In the genomic region with DNA sequence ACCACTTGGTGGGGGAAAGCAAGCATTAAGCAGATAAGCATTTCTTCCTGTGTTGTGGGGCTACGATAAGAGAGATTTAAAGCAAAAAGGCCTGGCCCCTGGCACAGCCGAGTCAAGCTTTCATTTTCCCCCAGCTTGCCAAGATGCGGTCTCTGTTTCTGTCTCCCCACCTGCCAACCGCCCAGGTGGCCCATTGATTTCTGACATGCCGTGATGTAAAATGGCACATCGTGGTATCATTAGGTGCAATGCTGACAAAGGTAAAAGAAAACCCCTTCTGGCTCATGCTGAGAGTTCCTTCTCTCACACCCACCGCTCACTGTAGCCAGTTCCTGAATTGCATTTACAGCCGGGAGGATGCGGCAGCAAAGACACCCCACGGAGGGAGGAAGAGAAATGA, we compare ENCODE assay signal across 11 cellular contexts.
DNase-seq lines count a peak whose midpoint lies in the region; ATAC-seq and TF ChIP-seq lines count a peak whose summit lies in the region.
"Had no signal": no experiment of that assay in that cellular context is flagged by ENCODE, and none has a peak within 500 bp of the region (broad histone marks: within the 10 kb centered on the region; RNA-seq: fewer than 3 reads in every experiment).

No MANE protein-coding gene starts in this region.

- TF ChIP-seq CTCF in endodermal cell (conservative IDR thresholded peaks at IDR 0.05) = no peak
- no peak for TF ChIP-seq CTCF in thoracic aorta (IDR thresholded peaks at IDR 0.05)

- H3K9ac ChIP-seq in endodermal cell (ENCODE audit: extremely low read depth, low read length, poor library complexity, severe bottlenecking) = no peak overlapping the region
- H3K9ac ChIP-seq in Karpas-422 (ENCODE audit: low read length) = no peak overlapping the region

- H3K4me1 ChIP-seq in endodermal cell (ENCODE audit: control insufficient read depth, insufficient read depth, low read length) (peaks cover 34% of the 10 kb centered on the region), thoracic aorta (ENCODE audit: control insufficient read depth in 1 of 2, low read depth in 2 of 2) (peaks cover 4 to 5% of the 10 kb centered on the region in 2 donors), Karpas-422 (ENCODE audit: low read length) (no peaks in the 10 kb centered on the region)

- no peak overlapping the region for H3K4me2 ChIP-seq in Karpas-422 (ENCODE audit: low read depth, low read length, poor library complexity, severe bottlenecking)

- H3K27ac Mint-ChIP-seq in activated naive CD4-positive, alpha-beta T cell treated with anti-CD3 and anti-CD28 coated beads, Interleukin-2, amount 10 ng/mL, durations not matched to agents 7 days and 5 days = no peak overlapping the region
- H3K27ac Mint-ChIP-seq in endodermal cell = peak overlapping the region; percentile 83
- H3K27ac Mint-ChIP-seq: IgD-negative memory B cell had no signal

- H3K4me3 ChIP-seq in endodermal cell (ENCODE audit: low read length) = peak overlapping the region; percentile 63
- H3K4me3 ChIP-seq in thoracic aorta = peak overlapping the region; percentile 32
- no peak overlapping the region for H3K4me3 ChIP-seq in Karpas-422 (ENCODE audit: low read length)

- H3K27me3 ChIP-seq in endodermal cell (ENCODE audit: control insufficient read depth, insufficient read depth, low read length, poor library complexity, severe bottlenecking) = no peaks in the 10 kb centered on the region
- no peaks in the 10 kb centered on the region for H3K27me3 ChIP-seq in thoracic aorta (replicated peaks; ENCODE audit: insufficient read depth)
- H3K27me3 ChIP-seq in Karpas-422 (ENCODE audit: low read length) = no peaks in the 10 kb centered on the region
- H3K27me3 ChIP-seq: brain microvascular endothelial cell had no signal

- H3K4me1 Mint-ChIP-seq in activated naive CD4-positive, alpha-beta T cell treated with anti-CD3 and anti-CD28 coated beads, Interleukin-2, amount 10 ng/mL, durations not matched to agents 7 days and 5 days = peaks cover 5% of the 10 kb centered on the region
- H3K4me1 Mint-ChIP-seq in endodermal cell = peaks cover 74% of the 10 kb centered on the region

- intact Hi-C loops in left ventricle myocardium superior (cut with micrococcal nuclease) = no loop called here

- H3K36me3 Mint-ChIP-seq in activated naive CD4-positive, alpha-beta T cell treated with anti-CD3 and anti-CD28 coated beads, Interleukin-2, amount 10 ng/mL, durations not matched to agents 7 days and 5 days = no peaks in the 10 kb centered on the region
- no peaks in the 10 kb centered on the region for H3K36me3 Mint-ChIP-seq in endodermal cell (ENCODE audit: low read depth)
- H3K36me3 Mint-ChIP-seq: IgD-negative memory B cell had no signal

- H3K9me3 ChIP-seq in endodermal cell (ENCODE audit: control insufficient read depth, low read length) (peaks cover 1% of the 10 kb centered on the region), thoracic aorta (no peaks in the 10 kb centered on the region), Karpas-422 (ENCODE audit: low read length) (no peaks in the 10 kb centered on the region)

- no peak overlapping the region for H2AFZ ChIP-seq in Karpas-422 (ENCODE audit: low read length)

- no peak for DNase-seq in activated naive CD4-positive, alpha-beta T cell treated with anti-CD3 and anti-CD28 coated beads, Interleukin-2, amount 10 ng/mL, durations not matched to agents 7 days and 5 days
- no peak for DNase-seq in activated naive CD4-positive, alpha-beta T cell treated with Interleukin-2 at 50 U/mL for 16 hours
- DNase-seq in NOMO-1 (lab: John Stamatoyannopoulos, UW; ENCODE audit: unreplicated experiment in 2 of 2) (peak; percentile 44 to 53), endodermal cell (no peak), thoracic aorta (ENCODE audit: low spot score) (no peak), Karpas-422 (no peak), left ventricle myocardium superior (no peak), NCI-H1694 (lab: John Stamatoyannopoulos, UW) (no peak)
- DNase-seq: stimulated activated CD4-positive, alpha-beta T cell treated with anti-CD3 and anti-CD28 coated beads, Interleukin-2, amount 100 ng/mL, for 48 hours had no signal

- ATAC-seq in thoracic aorta (ENCODE audit: insufficient number of reproducible peaks, low FRiP score, low read depth) = no peak
- ATAC-seq in left ventricle myocardium superior = no peak

- CTCF ChIA-PET in activated naive CD4-positive, alpha-beta T cell treated with anti-CD3 and anti-CD28 coated beads, Interleukin-2, amount 10 ng/mL, durations not matched to agents 7 days and 5 days (lab: Charles Lee) = no interaction called here

- H3K79me2 ChIP-seq in Karpas-422 (ENCODE audit: low read length) = no peaks in the 10 kb centered on the region

- no peaks in the 10 kb centered on the region for H3K36me3 ChIP-seq in endodermal cell (ENCODE audit: control insufficient read depth, insufficient read depth, low read length)
- H3K36me3 ChIP-seq in thoracic aorta = no peaks in the 10 kb centered on the region
- no peaks in the 10 kb centered on the region for H3K36me3 ChIP-seq in Karpas-422 (ENCODE audit: insufficient read depth, low read length)
- H3K36me3 ChIP-seq: brain microvascular endothelial cell had no signal

- H3K4me3 Mint-ChIP-seq in activated naive CD4-positive, alpha-beta T cell treated with anti-CD3 and anti-CD28 coated beads, Interleukin-2, amount 10 ng/mL, durations not matched to agents 7 days and 5 days = peak overlapping the region; percentile 26
- peak overlapping the region; percentile 46 for H3K4me3 Mint-ChIP-seq in endodermal cell

- no peaks in the 10 kb centered on the region for H3K9me3 Mint-ChIP-seq in activated naive CD4-positive, alpha-beta T cell treated with anti-CD3 and anti-CD28 coated beads, Interleukin-2, amount 10 ng/mL, durations not matched to agents 7 days and 5 days
- peaks cover 5% of the 10 kb centered on the region for H3K9me3 Mint-ChIP-seq in endodermal cell

- WGBS in endodermal cell (ENCODE audit: insufficient coverage in 1 of 2, insufficient read length in 1 of 2), 2 experiments = 8 to 10% methylated on average over 5 to 10 of the region's 10 CpGs

- no peaks in the 10 kb centered on the region for H4K20me1 ChIP-seq in Karpas-422 (ENCODE audit: insufficient read depth, low read depth, low read length)

- peaks cover 31% of the 10 kb centered on the region for H3K27me3 Mint-ChIP-seq in activated naive CD4-positive, alpha-beta T cell treated with anti-CD3 and anti-CD28 coated beads, Interleukin-2, amount 10 ng/mL, durations not matched to agents 7 days and 5 days
- no peaks in the 10 kb centered on the region for H3K27me3 Mint-ChIP-seq in endodermal cell (ENCODE audit: insufficient read depth)

- no peaks in the 10 kb centered on the region for H3K9me2 ChIP-seq in Karpas-422 (replicated peaks; ENCODE audit: insufficient read depth, low read length)

- H3K27ac ChIP-seq in endodermal cell (ENCODE audit: low read depth, low read length) (no peak overlapping the region), thoracic aorta (no peak overlapping the region), Karpas-422 (ENCODE audit: low read length) (no peak overlapping the region)
- H3K27ac ChIP-seq: brain microvascular endothelial cell had no signal

Comparison
In these comparisons a context has a peak if more than half of its experiments do, and no peak if none do; other contexts are left out.
1. DNase-seq: peak in NOMO-1 (2 of 2); none in activated naive CD4-positive, alpha-beta T cell treated with anti-CD3 and anti-CD28 coated beads, Interleukin-2, amount 10 ng/mL, durations not matched to agents 7 days and 5 days (single experiment), activated naive CD4-positive, alpha-beta T cell treated with Interleukin-2 at 50 U/mL for 16 hours (single experiment), endodermal cell (single experiment), thoracic aorta (single experiment), Karpas-422 (single experiment), left ventricle myocardium superior (single experiment) and NCI-H1694 (single experiment).